Comparison of ENCODE assay signal across 8 cellular contexts in genomic region chr7:100586266-100587025, GRCh38. TPM values are rescaled to one million over a fixed set of nuclear protein-coding genes. Genes with fewer than 3 reads are reported as not detected.
DNase-seq lines count a peak whose midpoint lies in the region; ATAC-seq and TF ChIP-seq lines count a peak whose summit lies in the region.

Gene FBXO24 (plus strand): TSS chr7:100586328. CDS start chr7:100586626, 298 bp downstream.

- 0% methylated on average over 52 to 53 of the region's 53 CpGs for WGBS in esophagus, 2 donors

- H3K9me2 ChIP-seq in PC-9 (ENCODE audit: insufficient read depth): no peaks in the 10 kb centered on the region

- peaks cover 29% of the 10 kb centered on the region for H3K79me2 ChIP-seq in PC-9 (ENCODE audit: low read depth)

- H3K27me3 ChIP-seq in PC-9 (ENCODE audit: insufficient read depth, low read depth): no peaks in the 10 kb centered on the region
- no peaks in the 10 kb centered on the region for H3K27me3 ChIP-seq in esophagus (ENCODE audit: control insufficient read depth in 1 of 2, insufficient read depth in 2 of 2, low read length in 2 of 2)
- no peaks in the 10 kb centered on the region for H3K27me3 ChIP-seq in mucosa of rectum (ENCODE audit: control insufficient read depth in 2 of 2, insufficient read depth in 2 of 2, low read length in 2 of 2)

- no peaks in the 10 kb centered on the region for H3K9me3 Mint-ChIP-seq in activated T-cell treated with anti-CD3 and anti-CD28 coated beads, Interleukin-2, amount 50 U/mL, for 4 hours

- H3K27me3 Mint-ChIP-seq in activated T-cell treated with anti-CD3 and anti-CD28 coated beads, Interleukin-2, amount 50 U/mL, for 4 hours (ENCODE audit: low read depth): peaks cover 6% of the 10 kb centered on the region

- peak; percentile 100 for DNase-seq in DMS53 treated with DMSO at 0.1 percent for 48 hours (lab: John Stamatoyannopoulos, UW; ENCODE audit: unreplicated experiment)
- DNase-seq in KBM-7: peak; percentile 100
- DNase-seq in PC-9: peak; percentile 99 to 100
- peak; percentile 98 for DNase-seq in activated T-cell treated with anti-CD3 and anti-CD28 coated beads, Interleukin-2, amount 50 U/mL, for 4 hours
- DNase-seq in stimulated activated CD8-positive, alpha-beta memory T cell treated with anti-CD3 and anti-CD28 coated beads, Interleukin-4, amount 100 ng/mL, for 4 hours (ENCODE audit: low read depth in 2 of 2, low spot score in 1 of 2): peak; percentile 97 to 99

- H4K20me1 ChIP-seq in PC-9 (ENCODE audit: insufficient read depth): peaks cover 2% of the 10 kb centered on the region; the same call in 1 of the 2 replicates

- POLR2A ChIA-PET in PC-9 (lab: Charles Lee; ENCODE audit: unreplicated experiment): interaction anchor here (0.5 to 1.3 kb wide), 17 partner anchors 10 to 434 kb away, joined by 3 to 14 read pairs (median 4); partner anchors contain the start of genes MOSPD3, MUC17, POP7 and ZCWPW1

- H3K9me3 ChIP-seq in PC-9 (ENCODE audit: insufficient read depth, low read depth) (no peaks in the 10 kb centered on the region), esophagus (ENCODE audit: control insufficient read depth in 2 of 2, insufficient read depth in 1 of 2, low read depth in 1 of 2, low read length in 1 of 2) (no peaks in the 10 kb centered on the region), mucosa of rectum (ENCODE audit: control insufficient read depth in 2 of 2, low read length in 2 of 2) (no peaks in the 10 kb centered on the region)

- CTCF ChIA-PET in PC-9 (lab: Charles Lee): interaction anchor here (0.6 to 1.7 kb wide), 7 partner anchors 17 to 156 kb away, joined by 3 to 7 read pairs (median 3); partner anchors contain the start of gene POP7

- no peaks in the 10 kb centered on the region for H3K36me3 Mint-ChIP-seq in activated T-cell treated with anti-CD3 and anti-CD28 coated beads, Interleukin-2, amount 50 U/mL, for 4 hours (ENCODE audit: insufficient read depth)

- peak; percentile 84 for ATAC-seq in GM21723 (IDR thresholded peaks at IDR 0.05; ENCODE audit: unreplicated experiment)
- ATAC-seq in activated T-cell treated with anti-CD3 and anti-CD28 coated beads, Interleukin-2, amount 50 U/mL, for 4 hours: peak; percentile 85 to 87

- H3F3A ChIP-seq in PC-9 (ENCODE audit: insufficient read depth, low read depth): peaks cover 18% of the 10 kb centered on the region

- peak within 1 kb of the TSS; percentile 88 to 96 for H3K9ac ChIP-seq in mucosa of rectum (ENCODE audit: low read depth in 1 of 2, low read length in 2 of 2)

- intact Hi-C loops in PC-9 (cut with micrococcal nuclease; ENCODE audit: unreplicated experiment): loop anchor here (1.0 to 10.0 kb wide), 6 partner anchors 18 to 498 kb away; partner anchors contain the start of genes EPHB4, GNB2, MOSPD3 and TRIM56

- no peaks in the 10 kb centered on the region for H3K36me3 ChIP-seq in PC-9 (ENCODE audit: low read depth)
- peaks cover 0 to 11% of the 10 kb centered on the region in 2 donors for H3K36me3 ChIP-seq in esophagus (ENCODE audit: control insufficient read depth in 2 of 2, insufficient read depth in 2 of 2, low read length in 1 of 2)
- peaks cover 11% of the 10 kb centered on the region in 2 donors for H3K36me3 ChIP-seq in mucosa of rectum (ENCODE audit: control insufficient read depth in 2 of 2, insufficient read depth in 2 of 2, low read length in 2 of 2)

- H2AFZ ChIP-seq in PC-9: peak within 1 kb of the TSS; percentile 81

- H3K27ac ChIP-seq in PC-9 (peak within 1 kb of the TSS; percentile 75), esophagus (ENCODE audit: low read depth in 2 of 2, low read length in 1 of 2) (peak within 1 kb of the TSS; percentile 99), mucosa of rectum (ENCODE audit: low read depth in 2 of 2, low read length in 2 of 2) (peak within 1 kb of the TSS; percentile 99)

- H3K4me3 Mint-ChIP-seq in activated T-cell treated with anti-CD3 and anti-CD28 coated beads, Interleukin-2, amount 50 U/mL, for 4 hours: peak within 1 kb of the TSS; percentile 95

- peak within 1 kb of the TSS; percentile 60 for H3K4me3 ChIP-seq in PC-9
- H3K4me3 ChIP-seq in esophagus (ENCODE audit: low read depth in 1 of 2, low read length in 2 of 2): peak within 1 kb of the TSS; percentile 77 to 78
- peak within 1 kb of the TSS; percentile 91 to 97 for H3K4me3 ChIP-seq in mucosa of rectum (ENCODE audit: low read length in 2 of 2)

- no peak for TF ChIP-seq CTCF in PC-9 (conservative IDR thresholded peaks at IDR 0.05)

- peaks cover 44% of the 10 kb centered on the region for H3K4me1 Mint-ChIP-seq in activated T-cell treated with anti-CD3 and anti-CD28 coated beads, Interleukin-2, amount 50 U/mL, for 4 hours (ENCODE audit: low read depth)

- in situ Hi-C loops in KBM-7 (cut with MboI; ENCODE audit: low pct_unique_long_range_greater_than_20kb, low sequenced_read_pairs): no loop called here

- H3K4me2 ChIP-seq in PC-9: peak within 1 kb of the TSS; percentile 88

- H3K4me1 ChIP-seq in PC-9 (replicated peaks; ENCODE audit: insufficient read depth) (peaks cover 19% of the 10 kb centered on the region), esophagus (ENCODE audit: control insufficient read depth in 2 of 2, insufficient read depth in 2 of 2, low read length in 1 of 2) (peaks cover 14 to 32% of the 10 kb centered on the region in 2 donors), mucosa of rectum (ENCODE audit: control insufficient read depth in 2 of 2, insufficient read depth in 2 of 2, low read length in 2 of 2) (peaks cover 21 to 30% of the 10 kb centered on the region in 2 donors)

- no TSS peak for BruUV-seq in PC-9 (replicated peaks; lab: Mats Ljungman, UMichigan)

RNA-seq across cellular contexts. Expression of gene FBXO24, which starts in this region (rescaled TPM):
- total RNA-seq in PC-9 (2021): 2.7 and 4.6 TPM in 2 replicates
- total RNA-seq in activated T-cell treated with anti-CD3 and anti-CD28 coated beads, Interleukin-2, amount 50 U/mL, for 4 hours: under 1 TPM; 0.14 to 0.40 (median 0.34) TPM
- polyA plus RNA-seq in esophagus: under 1 TPM; 0.33 to 0.81 TPM

Comparison
In these comparisons a context has a peak if more than half of its experiments do, and no peak if none do; other contexts are left out.
1. Peak in every context shown above with its lines: DNase-seq, ATAC-seq, H3K4me3 ChIP-seq and H3K27ac ChIP-seq.
2. Peak in DNase-seq and ATAC-seq in activated T-cell treated with anti-CD3 and anti-CD28 coated beads, Interleukin-2, amount 50 U/mL, for 4 hours; RNA of the gene not detected or under 1 TPM.